In the genomic region with DNA sequence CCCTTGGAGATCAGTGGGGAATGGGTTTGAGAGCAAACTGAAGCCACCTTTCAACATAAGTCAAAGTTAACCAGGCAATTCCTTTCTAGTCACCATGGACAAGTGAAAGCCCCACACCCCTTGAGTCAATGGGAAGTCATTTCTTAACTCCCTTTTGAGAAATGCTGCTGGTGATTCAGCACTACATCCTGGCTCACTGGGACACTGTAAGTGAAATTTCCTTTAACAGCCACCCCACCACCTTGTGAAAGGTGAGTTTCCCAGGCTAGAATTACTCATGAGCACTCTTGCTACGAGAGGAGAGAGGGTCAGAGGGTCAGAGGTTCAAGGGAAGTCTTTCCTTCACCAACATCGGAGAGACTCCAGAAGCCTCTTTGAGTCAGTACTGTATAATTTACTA, we compare ENCODE assay signal across 8 cellular contexts.
DNase-seq lines count a peak whose midpoint lies in the region; ATAC-seq and TF ChIP-seq lines count a peak whose summit lies in the region.

No MANE protein-coding gene starts in this region.

- intact Hi-C loops in testis (cut with DNase I; ENCODE audit: low total_unique reads), result no loop called here

- TF ChIP-seq CTCF in foreskin keratinocyte (conservative IDR thresholded peaks at IDR 0.05), result no peak
- no peak for TF ChIP-seq CTCF in testis (IDR thresholded peaks at IDR 0.05)

- DNase-seq in ELR (ENCODE audit: low read depth), result peak; percentile 91
- DNase-seq in LHCN-M2 (ENCODE audit: low read depth), result peak; percentile 47
- peak; percentile 93 to 98 for DNase-seq in foreskin keratinocyte
- no peak for DNase-seq in DMS53 (lab: John Stamatoyannopoulos, UW)
- no peak for DNase-seq in testis
- no peak for DNase-seq in activated CD8-positive, alpha-beta T cell treated with anti-CD3 and anti-CD28 coated beads, Interleukin-2, amount 10 ng/mL, durations not matched to agents 7 days and 5 days
- DNase-seq in NCI-H2171 treated with DMSO at 0.1 percent for 48 hours (lab: John Stamatoyannopoulos, UW), result no peak

- H3K4me1 ChIP-seq in foreskin keratinocyte (peaks cover 11% of the 10 kb centered on the region), testis (no peaks in the 10 kb centered on the region)

- 75 to 80% methylated on average over 2 of the region's 2 CpGs for WGBS in testis, 2 donors

- peaks cover 3% of the 10 kb centered on the region for H3K27me3 Mint-ChIP-seq in activated CD8-positive, alpha-beta T cell treated with anti-CD3 and anti-CD28 coated beads, Interleukin-2, amount 10 ng/mL, durations not matched to agents 7 days and 5 days (ENCODE audit: low read depth)

- ATAC-seq in GM21515 (IDR thresholded peaks at IDR 0.05; ENCODE audit: unreplicated experiment), result peak; percentile 71
- peak; percentile 95 for ATAC-seq in foreskin keratinocyte
- ATAC-seq in activated CD8-positive, alpha-beta T cell treated with anti-CD3 and anti-CD28 coated beads, Interleukin-2, amount 10 ng/mL, durations not matched to agents 7 days and 5 days, result no peak

- no peaks in the 10 kb centered on the region for H3K9me3 Mint-ChIP-seq in activated CD8-positive, alpha-beta T cell treated with anti-CD3 and anti-CD28 coated beads, Interleukin-2, amount 10 ng/mL, durations not matched to agents 7 days and 5 days (ENCODE audit: insufficient read depth)

- H3K27me3 ChIP-seq in foreskin keratinocyte, result no peaks in the 10 kb centered on the region
- no peaks in the 10 kb centered on the region for H3K27me3 ChIP-seq in testis

- H3K4me3 Mint-ChIP-seq in activated CD8-positive, alpha-beta T cell treated with anti-CD3 and anti-CD28 coated beads, Interleukin-2, amount 10 ng/mL, durations not matched to agents 7 days and 5 days, result no peak overlapping the region

- CTCF ChIA-PET in activated CD8-positive, alpha-beta T cell treated with anti-CD3 and anti-CD28 coated beads, Interleukin-2, amount 10 ng/mL, durations not matched to agents 7 days and 5 days (lab: Charles Lee), result no interaction called here

- H3K4me1 Mint-ChIP-seq in activated CD8-positive, alpha-beta T cell treated with anti-CD3 and anti-CD28 coated beads, Interleukin-2, amount 10 ng/mL, durations not matched to agents 7 days and 5 days (ENCODE audit: low read depth), result no peaks in the 10 kb centered on the region

- H3K27ac ChIP-seq in foreskin keratinocyte (peak overlapping the region; percentile 84), testis (no peak overlapping the region)

- no peaks in the 10 kb centered on the region for H3K36me3 ChIP-seq in testis (ENCODE audit: low read depth, missing control alignments)

- H3K9me3 ChIP-seq in testis, result no peaks in the 10 kb centered on the region

- no peaks in the 10 kb centered on the region for H3K36me3 Mint-ChIP-seq in activated CD8-positive, alpha-beta T cell treated with anti-CD3 and anti-CD28 coated beads, Interleukin-2, amount 10 ng/mL, durations not matched to agents 7 days and 5 days (ENCODE audit: low read depth)

- no peak overlapping the region for H3K27ac Mint-ChIP-seq in activated CD8-positive, alpha-beta T cell treated with anti-CD3 and anti-CD28 coated beads, Interleukin-2, amount 10 ng/mL, durations not matched to agents 7 days and 5 days

- no peak for TF ChIP-seq POLR2A in testis (IDR thresholded peaks at IDR 0.05)

- H3K4me3 ChIP-seq in testis, result no peak overlapping the region

- POLR2A ChIA-PET in activated CD8-positive, alpha-beta T cell treated with anti-CD3 and anti-CD28 coated beads, Interleukin-2, amount 10 ng/mL, durations not matched to agents 7 days and 5 days (lab: Charles Lee), result no interaction called here

Comparison
In these comparisons a context has a peak if more than half of its experiments do, and no peak if none do; other contexts are left out.
1. DNase-seq: peak in ELR (single experiment), LHCN-M2 (single experiment) and foreskin keratinocyte (2 of 2); none in DMS53 (single experiment), testis (single experiment), activated CD8-positive, alpha-beta T cell treated with anti-CD3 and anti-CD28 coated beads, Interleukin-2, amount 10 ng/mL, durations not matched to agents 7 days and 5 days (single experiment) and NCI-H2171 treated with DMSO at 0.1 percent for 48 hours (single experiment).